Comparison of ENCODE assay signal across 8 cellular contexts in genomic region chr12:130367523-130367922, GRCh38. TPM values are rescaled to one million over a fixed set of nuclear protein-coding genes. Genes with fewer than 3 reads are reported as not detected.
"Had no signal": no experiment of that assay in that cellular context is flagged by ENCODE, and none has a peak within 500 bp of the region (broad histone marks: within the 10 kb centered on the region; RNA-seq: fewer than 3 reads in every experiment).

No MANE protein-coding gene starts in this region.

- ATAC-seq: GM23338, HepG2 had no signal

- H3K4me3 ChIP-seq: GM23338 had no signal

- DNase-seq: H9, HCEC 1CT, KBM-7 had no signal

- H3K27ac ChIP-seq: HL-60 had no signal

RNA-seq across cellular contexts. Expression of gene PIWIL1, which starts 29.8 kb away (rescaled TPM):
- total RNA-seq: GM23338, H1, H9, HepG2, HT1080 had no signal
